Comparison of ENCODE assay signal across 22 cellular contexts in the genomic region with DNA sequence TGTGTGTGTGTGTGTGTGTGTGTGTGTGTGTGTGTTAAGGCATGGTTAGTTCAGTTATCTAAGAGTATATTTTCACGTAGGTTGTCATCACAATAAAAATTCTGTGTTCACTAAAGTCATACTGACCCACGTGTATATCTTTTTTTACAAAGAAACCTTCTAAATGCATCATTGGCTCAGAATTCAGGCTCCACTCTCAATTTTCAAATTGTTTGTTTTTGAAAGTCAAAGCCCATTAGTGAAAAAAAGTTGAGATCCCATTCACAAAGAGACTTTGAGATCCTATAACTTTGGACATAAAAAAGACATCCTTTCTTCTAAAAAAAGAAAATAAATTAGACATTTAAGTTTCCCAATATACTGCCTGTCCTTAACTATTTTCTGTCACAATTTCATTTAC.
"Had no signal": no experiment of that assay in that cellular context is flagged by ENCODE, and none has a peak within 500 bp of the region (broad histone marks: within the 10 kb centered on the region; RNA-seq: fewer than 3 reads in every experiment).

No MANE protein-coding gene starts in this region.

- H3K36me3 ChIP-seq: neural progenitor cell, ovary, right lobe of liver, transverse colon, upper lobe of right lung, vagina had no signal

- H3K4me3 ChIP-seq: neural progenitor cell, ovary, psoas muscle, right lobe of liver, sigmoid colon, stomach, tibial artery, transverse colon, upper lobe of right lung, vagina had no signal

- H3K27ac ChIP-seq: neural progenitor cell, ovary, parathyroid adenoma, psoas muscle, right lobe of liver, sigmoid colon, stomach, tibial artery, transverse colon, upper lobe of right lung, vagina had no signal

- H3K9me3 ChIP-seq: ovary, psoas muscle, sigmoid colon, stomach, tibial artery, transverse colon, upper lobe of right lung, vagina had no signal

- DNase-seq: natural killer cell; occipital lobe; ovary; posterior cingulate gyrus; psoas muscle; right cardiac atrium; right lobe of liver; sigmoid colon; small intestine; stimulated activated CD4-positive, alpha-beta T cell treated with anti-CD3 and anti-CD28 coated beads, Interleukin-15, amount 100 ng/mL, for 24 hours; stimulated activated CD4-positive, alpha-beta T cell treated with anti-CD3 and anti-CD28 coated beads, Interleukin-2, amount 100 ng/mL, for 24 hours; stimulated activated CD4-positive, alpha-beta T cell treated with anti-CD3 and anti-CD28 coated beads, Interleukin-2, amount 100 ng/mL, for 48 hours; stimulated activated CD4-positive, alpha-beta T cell treated with anti-CD3 and anti-CD28 coated beads, Interleukin-4, amount 100 ng/mL, for 24 hours; stimulated activated naive B cell treated with anti-CD40 and anti-IgM and Interleukin-4, amounts not matched to agents 10 μg/mL and 1 μg/mL and 100 μg/mL, for 72 hours; stimulated activated naive CD4-positive, alpha-beta T cell treated with Interleukin-2 at 50 U/mL for 16 hours; stomach; tibial artery; transverse colon; upper lobe of right lung had no signal

- H3K27me3 ChIP-seq: neural progenitor cell, right lobe of liver, sigmoid colon, stomach, tibial artery, transverse colon, upper lobe of right lung, vagina had no signal

- H3K9ac ChIP-seq: neural progenitor cell, parathyroid adenoma had no signal

- H3K4me1 ChIP-seq: neural progenitor cell, parathyroid adenoma, right lobe of liver, sigmoid colon, transverse colon, upper lobe of right lung, vagina had no signal
